Comparison of ENCODE assay signal across 34 cellular contexts in the genomic region with DNA sequence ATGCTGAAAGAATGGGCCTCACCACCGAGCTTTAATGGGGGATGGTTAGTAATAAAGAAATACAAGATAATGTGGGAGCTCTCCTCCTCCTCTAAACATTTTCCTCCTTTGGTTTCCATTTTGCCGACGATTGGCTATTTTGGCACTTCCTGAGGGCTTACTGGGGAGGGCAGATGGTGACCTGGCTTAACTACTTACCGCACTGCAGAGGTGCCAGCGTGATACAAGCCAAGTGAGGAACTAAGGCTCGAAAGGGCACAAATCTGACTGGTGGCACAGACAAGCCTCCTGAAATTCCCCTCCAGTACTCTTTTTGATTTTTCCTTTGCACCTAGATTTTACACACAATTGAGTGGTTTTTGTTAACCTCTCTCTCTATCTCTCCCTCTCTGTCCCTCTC. TPM values are rescaled to one million over a fixed set of nuclear protein-coding genes. Genes with fewer than 3 reads are reported as not detected.
DNase-seq lines count a peak whose midpoint lies in the region; ATAC-seq, FAIRE-seq and TF ChIP-seq lines count a peak whose summit lies in the region.
"Had no signal": no experiment of that assay in that cellular context is flagged by ENCODE, and none has a peak within 500 bp of the region (broad histone marks: within the 10 kb centered on the region; RNA-seq: fewer than 3 reads in every experiment).

No MANE protein-coding gene starts in this region.

- H3K36me3 Mint-ChIP-seq in endothelial cell (ENCODE audit: low read depth, unreplicated experiment): peaks cover 53% of the 10 kb centered on the region

- ATAC-seq in HG02623 (IDR thresholded peaks at IDR 0.05; ENCODE audit: unreplicated experiment): no peak
- ATAC-seq in pancreas: no peak
- ATAC-seq: A549, GM23338, Panc1 had no signal

- no peak overlapping the region for H3K4me3 ChIP-seq in SJCRH30
- no peak overlapping the region for H3K4me3 ChIP-seq in pancreas
- H3K4me3 ChIP-seq: A549; BLaER1 treated with 17β-estradiol and CSF1 and Interleukin-3, amounts not matched to agents 10 nM and 100 nM; GM23338; HAP-1 had no signal

- intact Hi-C loops in pancreas (cut with DNase I): no loop called here

- no peaks in the 10 kb centered on the region for H3K9me3 ChIP-seq in SJCRH30 (replicated peaks)
- no peaks in the 10 kb centered on the region for H3K9me3 ChIP-seq in pancreas
- H3K9me3 ChIP-seq: A549, Caco-2, HAP-1, SK-N-SH had no signal

- H3K36me3 ChIP-seq in SJCRH30: peaks cover 7% of the 10 kb centered on the region; the same call in 1 of the 2 replicates
- peaks cover 0 to 5% (median 0%) of the 10 kb centered on the region in 3 donors for H3K36me3 ChIP-seq in pancreas
- H3K36me3 ChIP-seq: HAP-1 had no signal

- peak overlapping the region; percentile 12 for H3K27ac ChIP-seq in temporal lobe (ENCODE audit: low read depth, low read length)
- no peak overlapping the region for H3K27ac ChIP-seq in SJCRH30
- no peak overlapping the region for H3K27ac ChIP-seq in pancreas
- H3K27ac ChIP-seq: A549, RWPE1 had no signal

- H3K4me1 ChIP-seq in SJCRH30 (peaks cover 3% of the 10 kb centered on the region; the same call in 1 of the 2 replicates), pancreas (no peaks in the 10 kb centered on the region)
- H3K4me1 ChIP-seq: A549, Caco-2 had no signal

- peaks cover 5% of the 10 kb centered on the region for H3K27me3 Mint-ChIP-seq in endothelial cell (ENCODE audit: unreplicated experiment)
- H3K27me3 Mint-ChIP-seq: CD4-positive, alpha-beta memory T cell had no signal

- no peak overlapping the region for H3K27ac Mint-ChIP-seq in endothelial cell (ENCODE audit: unreplicated experiment)
- H3K27ac Mint-ChIP-seq: GM23338, HFFc6 had no signal

- FAIRE-seq in D721Med (lab: Jason Lieb, UNC) (peak; percentile 48), pancreas (lab: Jason Lieb, UNC) (no peak)
- FAIRE-seq: A549, GM12891, HTR-8/SVneo had no signal

- H3K4me1 Mint-ChIP-seq in endothelial cell (ENCODE audit: unreplicated experiment): peaks cover 1% of the 10 kb centered on the region
- H3K4me1 Mint-ChIP-seq: GM23338 had no signal

- TF ChIP-seq CTCF in D721Med (IDR thresholded peaks at IDR 0.05; ENCODE audit: insufficient read depth, missing control alignments): no peak
- TF ChIP-seq CTCF in endothelial cell (IDR thresholded peaks at IDR 0.05; ENCODE audit: unreplicated experiment): no peak
- TF ChIP-seq CTCF in pancreas (IDR thresholded peaks at IDR 0.05): no peak

- DNase-seq in D721Med (ENCODE audit: insufficient read length, low spot score): no peak
- DNase-seq in cerebellar cortex (ENCODE audit: low spot score): peak; percentile 87
- no peak for DNase-seq in endothelial cell (ENCODE audit: low spot score)
- DNase-seq in SJCRH30: no peak
- no peak for DNase-seq in pancreas
- DNase-seq: AML-193; Caco-2; CD4-positive, alpha-beta memory T cell; DMS 273 treated with DMSO at 0.1 percent for 48 hours; DMS79; EL; GF-D8; HFFc6; IMR-90; KG1; MM.1S; NCI-H1048; NCI-H1417; NCI-H1694; NCI-H2081; NCI-H2227 treated with DMSO at 0.1 percent for 48 hours; NCI-H526 treated with DMSO at 0.1 percent for 48 hours; SIG-M5; SK-N-SH had no signal

- H3K9me3 Mint-ChIP-seq in endothelial cell (ENCODE audit: unreplicated experiment): no peaks in the 10 kb centered on the region
- H3K9me3 Mint-ChIP-seq: CD4-positive, alpha-beta memory T cell; GM23338; HFFc6 had no signal

- H3K4me3 Mint-ChIP-seq in endothelial cell (ENCODE audit: unreplicated experiment): peak overlapping the region; percentile 71
- H3K4me3 Mint-ChIP-seq: CD4-positive, alpha-beta memory T cell; GM23338; HFFc6 had no signal

- 89 to 91% methylated on average over 6 of the region's 6 CpGs for WGBS in pancreas, 2 donors

- no peaks in the 10 kb centered on the region for H3K27me3 ChIP-seq in SJCRH30
- no peaks in the 10 kb centered on the region for H3K27me3 ChIP-seq in pancreas
- H3K27me3 ChIP-seq: BLaER1 treated with 17β-estradiol and CSF1 and Interleukin-3, amounts not matched to agents 10 nM and 100 nM had no signal

RNA-seq across cellular contexts. Expression of a gene that starts 53.3 kb away (rescaled TPM):
- total RNA-seq in endothelial cell (ENCODE audit: unreplicated experiment) (52.3 TPM), temporal lobe (158 TPM), pancreas (10 to 100 TPM in 2 of 6 donors, 1 to 10 TPM in 4; 3.6 to 18.1 (median 6.3) TPM)
- 26.8 and 28.9 TPM in 2 replicates for total RNA-seq in SJCRH30 (2014; rRNA removed; shearing (Covaris generic))
- 1 to 10 TPM; 1.7 to 3.0 TPM for polyA plus RNA-seq in pancreas
